Comparison of ENCODE assay signal across 8 cellular contexts in the genomic region with DNA sequence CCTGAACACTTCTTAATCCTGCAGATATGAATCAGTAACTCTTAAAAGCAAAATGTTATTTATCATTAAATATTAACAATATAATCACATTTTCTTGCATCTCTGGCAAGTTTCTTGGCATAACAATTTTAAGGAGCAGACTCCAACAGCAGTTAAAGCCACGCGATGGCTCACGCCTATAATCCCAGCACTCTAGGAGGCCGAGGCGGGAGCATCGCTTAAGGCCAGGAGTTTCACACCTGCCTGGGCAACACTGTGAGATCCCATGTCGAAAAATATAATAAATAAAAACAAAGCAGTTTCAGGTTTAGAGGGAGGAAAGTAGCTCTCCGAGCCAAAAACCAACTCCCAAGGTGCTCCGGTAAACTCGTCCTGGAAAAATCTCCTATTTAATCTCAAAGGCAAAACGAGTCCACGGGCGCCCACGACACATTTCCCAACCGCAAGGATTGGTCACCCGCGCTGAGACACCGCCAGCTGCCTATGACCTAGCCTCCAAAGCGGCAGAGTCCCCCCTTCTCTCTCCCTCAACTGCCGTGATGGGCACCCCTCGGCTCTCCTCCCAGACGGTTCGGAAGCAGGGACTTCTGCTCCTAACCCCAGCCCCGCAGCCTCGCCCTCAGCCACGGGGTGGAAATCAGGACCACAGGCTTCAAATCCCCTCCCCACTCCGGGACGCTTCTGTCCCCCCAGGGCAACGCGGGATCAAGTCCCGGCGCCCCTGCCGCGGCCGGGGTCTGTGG. TPM values are rescaled to one million over a fixed set of nuclear protein-coding genes. Genes with fewer than 3 reads are reported as not detected.
DNase-seq lines count a peak whose midpoint lies in the region; ATAC-seq and TF ChIP-seq lines count a peak whose summit lies in the region.
"Not testable (repeated sequence)": the region's sequence is repeated elsewhere in the genome, so short reads cannot be mapped to it uniquely, and the experiment has no call there.

No MANE protein-coding gene starts in this region.

- not testable (repeated sequence) for H3K27me3 ChIP-seq in RWPE2 (ENCODE audit: insufficient read depth, poor library complexity, severe bottlenecking); adipocyte (replicated peaks; ENCODE audit: control insufficient read depth, insufficient read depth, low read length)

- H3K9ac ChIP-seq in adipocyte (ENCODE audit: low read length) = peak overlapping the region; percentile 95

- H3K36me3 ChIP-seq in RWPE2 (ENCODE audit: low read depth); adipocyte (ENCODE audit: control insufficient read depth, insufficient read depth, low read length, severe bottlenecking): not testable (repeated sequence)
- H3K36me3 ChIP-seq in mesodermal cell (ENCODE audit: control insufficient read depth, insufficient read depth, low read length) = peaks cover 10% of the 10 kb centered on the region

- 5 to 19% methylated on average over 10 to 26 of the region's 35 CpGs for WGBS in mesodermal cell (ENCODE audit: insufficient coverage in 2 of 2), 2 experiments

- not testable (repeated sequence) for H3K9me3 ChIP-seq in RWPE2 (ENCODE audit: severe bottlenecking); adipocyte (ENCODE audit: control insufficient read depth, low read length); mesodermal cell (ENCODE audit: control insufficient read depth, low read length)

- H3K4me1 ChIP-seq in RWPE2 (ENCODE audit: insufficient read depth, poor library complexity, severe bottlenecking) = peaks cover 11% of the 10 kb centered on the region
- H3K4me1 ChIP-seq in adipocyte (ENCODE audit: control insufficient read depth, insufficient read depth, low read length) = peaks cover 39% of the 10 kb centered on the region
- not testable (repeated sequence) for H3K4me1 ChIP-seq in mesodermal cell (ENCODE audit: control insufficient read depth, insufficient read depth, low read length, poor library complexity, severe bottlenecking)

- DNase-seq in AG09309 (ENCODE audit: low read depth) = not testable (repeated sequence)
- DNase-seq in RWPE2 (ENCODE audit: low spot score) (peak; percentile 56), adipocyte (ENCODE audit: low read depth) (peak; percentile 53), fibroblast of mammary gland (ENCODE audit: low read depth) (peak; percentile 30)
- peak; percentile 6 for DNase-seq in stimulated activated CD4-positive, alpha-beta T cell treated with anti-CD3 and anti-CD28 coated beads, Interleukin-2, amount 100 ng/mL, for 4 hours (ENCODE audit: low read depth)

- ATAC-seq in GM19455 (IDR thresholded peaks at IDR 0.05; ENCODE audit: unreplicated experiment) (peak; percentile 10), HG03280 (IDR thresholded peaks at IDR 0.05; ENCODE audit: unreplicated experiment) (peak; percentile 10), RWPE2 (ENCODE audit: low read depth) (peak; percentile 8; the same call in 1 of the 3 replicates)

- peak overlapping the region; percentile 58 for H3K27ac ChIP-seq in RWPE2 (ENCODE audit: poor library complexity, severe bottlenecking)
- peak overlapping the region; percentile 94 for H3K27ac ChIP-seq in mesodermal cell (ENCODE audit: low read depth, low read length, severe bottlenecking)

- not testable (repeated sequence) for TF ChIP-seq CTCF in AG09309 (IDR thresholded peaks at IDR 0.05; ENCODE audit: control insufficient read depth, insufficient read depth, low read depth, low read length, missing control alignments); RWPE2 (IDR thresholded peaks at IDR 0.05; ENCODE audit: poor library complexity, severe bottlenecking); fibroblast of mammary gland (conservative IDR thresholded peaks at IDR 0.05; ENCODE audit: control insufficient read depth, insufficient read depth, low read depth, low read length)

- H3K4me3 ChIP-seq in AG09309 (ENCODE audit: control insufficient read depth, low read depth, low read length) (peak overlapping the region; percentile 94), RWPE2 (ENCODE audit: severe bottlenecking) (peak overlapping the region; percentile 52), adipocyte (ENCODE audit: low read length) (peak overlapping the region; percentile 85), fibroblast of mammary gland (ENCODE audit: control insufficient read depth, low read depth, low read length) (peak overlapping the region; percentile 74), mesodermal cell (ENCODE audit: extremely low read depth, insufficient read depth, low read length, poor library complexity, severe bottlenecking) (peak overlapping the region; percentile 96)

RNA-seq across cellular contexts. Expression of gene KCTD7, which starts 37.5 kb away (rescaled TPM):
- 9.1 TPM for polyA plus RNA-seq in mesodermal cell (2013, experiment 1 of 2)
- 8.4 TPM for polyA plus RNA-seq in mesodermal cell (2013, experiment 2 of 2)
